ENCODE assay signal across 1 cellular context in the genomic region with DNA sequence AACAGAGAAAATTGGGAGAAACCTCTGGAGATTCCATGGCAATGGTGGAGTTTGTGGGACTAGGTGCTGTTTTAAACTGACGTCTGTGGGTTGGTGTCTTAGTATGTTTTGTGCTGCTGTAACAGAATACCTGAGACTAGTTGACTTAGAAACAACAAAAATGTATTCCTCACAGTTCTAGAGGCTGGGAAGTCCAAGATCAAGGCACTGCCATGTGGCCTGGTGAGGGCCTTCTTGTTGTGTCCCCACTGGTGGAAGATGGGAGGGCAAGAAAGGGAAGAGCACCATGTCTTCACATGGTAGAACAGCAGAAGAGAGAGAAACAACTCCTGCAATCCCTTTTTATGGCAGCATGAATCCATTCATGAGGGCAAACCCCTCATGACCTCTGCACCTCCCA.
TF ChIP-seq lines count a peak whose summit lies in the region.

No MANE protein-coding gene starts in this region.

TF ChIP-seq in GM23338, 12 proteins besides CTCF, POLR2A, EP300 and RAD21 (continued from another document):
- TF ChIP-seq ZNF114 (CRISPR knock-in tag; IDR thresholded peaks at IDR 0.05) (no peak), EZH2 (IDR thresholded peaks at IDR 0.05; ENCODE audit: low read depth, unreplicated experiment) (no peak)
